Comparison of ENCODE assay signal across 9 cellular contexts in genomic region chr2:10404324-10405143, GRCh38. TPM values are rescaled to one million over a fixed set of nuclear protein-coding genes. Genes with fewer than 3 reads are reported as not detected.
DNase-seq lines count a peak whose midpoint lies in the region; ATAC-seq and TF ChIP-seq lines count a peak whose summit lies in the region.
"Had no signal": no experiment of that assay in that cellular context is flagged by ENCODE, and none has a peak within 500 bp of the region (broad histone marks: within the 10 kb centered on the region; RNA-seq: fewer than 3 reads in every experiment).

No MANE protein-coding gene starts in this region.

- DNase-seq in GM03348 (ENCODE audit: low spot score) (peak; percentile 57), astrocyte of the hippocampus (ENCODE audit: low read depth, low spot score) (peak; percentile 83), left ventricle myocardium inferior (no peak), smooth muscle cell of the brain vasculature (ENCODE audit: low read depth, low spot score) (peak; percentile 61), spleen (no peak), activated T-cell treated with anti-CD3 and anti-CD28 coated beads for 4 hours (no peak)
- DNase-seq: NCI-H345 had no signal

- TF ChIP-seq POLR2A in spleen (IDR thresholded peaks at IDR 0.05): no peak

- TF ChIP-seq CTCF in left ventricle myocardium inferior (IDR thresholded peaks at IDR 0.05; ENCODE audit: borderline replicate concordance) (no peak), spleen (IDR thresholded peaks at IDR 0.05 in 8 of 11, conservative IDR thresholded peaks at IDR 0.05 in 3 of 11) (no peak)

- intact Hi-C loops in left ventricle myocardium inferior (cut with micrococcal nuclease) (no loop called here), spleen (cut with DNase I; ENCODE audit: low total_unique reads) (loop anchor here (10.0 kb wide), 3 partner anchors 100 to 280 kb away; partner anchors contain the start of genes HPCAL1 and RRM2)

- H3K27ac ChIP-seq in left ventricle myocardium inferior (replicated peaks) (peak overlapping the region; percentile 91), spleen (peak overlapping the region in 1 of 8 donors; percentile 7)

- no peaks in the 10 kb centered on the region for H3K36me3 ChIP-seq in left ventricle myocardium inferior
- peaks cover 0 to 41% (median 0%) of the 10 kb centered on the region in 6 donors for H3K36me3 ChIP-seq in spleen

- H3K4me3 ChIP-seq in left ventricle myocardium inferior (peak overlapping the region; percentile 39), spleen (no peak overlapping the region)

- 87 to 94% (median 92%) methylated on average over 20 of the region's 20 CpGs for WGBS in spleen, 5 donors

- H3K27me3 ChIP-seq in left ventricle myocardium inferior (ENCODE audit: low read depth): no peaks in the 10 kb centered on the region
- H3K27me3 ChIP-seq in spleen (replicated peaks in 1 of 7): peaks cover 0 to 5% (median 0%) of the 10 kb centered on the region in 7 donors

- no peak for ATAC-seq in HG03469 (IDR thresholded peaks at IDR 0.05; ENCODE audit: unreplicated experiment)
- no peak for ATAC-seq in HG03378 (IDR thresholded peaks at IDR 0.05; ENCODE audit: unreplicated experiment)

- peaks cover 95% of the 10 kb centered on the region for H3K4me1 ChIP-seq in left ventricle myocardium inferior
- H3K4me1 ChIP-seq in spleen: peaks cover 52 to 98% (median 66%) of the 10 kb centered on the region in 6 donors

- H3K9me3 ChIP-seq in left ventricle myocardium inferior (replicated peaks): no peaks in the 10 kb centered on the region
- H3K9me3 ChIP-seq in spleen: no peaks in the 10 kb centered on the region

RNA-seq across cellular contexts. Expression of gene ODC1, which starts 43.6 kb away (rescaled TPM):
- 41.7 TPM for total RNA-seq in left ventricle myocardium inferior
- 10 to 100 TPM; 28.9 to 84.3 (median 62.8) TPM for total RNA-seq in spleen
- polyA plus RNA-seq in spleen: 10 to 100 TPM; 38.0 to 78.1 (median 65.3) TPM

Comparison
In these comparisons a context has a peak if more than half of its experiments do, and no peak if none do; other contexts are left out.
1. DNase-seq: peak in GM03348 (single experiment), astrocyte of the hippocampus (single experiment) and smooth muscle cell of the brain vasculature (single experiment); none in left ventricle myocardium inferior (single experiment), spleen (single experiment) and activated T-cell treated with anti-CD3 and anti-CD28 coated beads for 4 hours (single experiment).